Comparison of ENCODE assay signal across 33 cellular contexts in genomic region chr22:26348810-26349526, GRCh38.
"Had no signal": no experiment of that assay in that cellular context is flagged by ENCODE, and none has a peak within 500 bp of the region (broad histone marks: within the 10 kb centered on the region; RNA-seq: fewer than 3 reads in every experiment).

No MANE protein-coding gene starts in this region.

- DNase-seq: activated B cell treated with CpG ODN at 0.5 μM for 24 hours; activated CD4-positive, alpha-beta memory T cell treated with anti-CD3 and anti-CD28 coated beads for 36 hours; activated CD4-positive, alpha-beta T cell treated with anti-CD3 and anti-CD28 coated beads for 4 hours; activated CD4-positive, alpha-beta T cell treated with anti-CD3 and anti-CD28 coated beads, Interleukin-2, amount 10 ng/mL, durations not matched to agents 24 days and 14 days; activated CD4-positive, alpha-beta T cell treated with anti-CD3 and anti-CD28 coated beads, Interleukin-2, amount 50 U/mL, for 1 hour; activated CD4-positive, alpha-beta T cell treated with anti-CD3 and anti-CD28 coated beads, Interleukin-2, amount 50 U/mL, for 4 hours; activated CD4-positive, CD25-positive, alpha-beta regulatory T cell treated with anti-CD3 and anti-CD28 coated beads, Interleukin-2, amount 50 U/mL, for 72 hours; activated CD8-positive, alpha-beta memory T cell treated with anti-CD3 and anti-CD28 coated beads, Interleukin-2, amount 50 U/mL, for 4 hours; activated CD8-positive, alpha-beta T cell treated with anti-CD3 and anti-CD28 coated beads for 36 hours; activated effector memory CD4-positive, alpha-beta T cell treated with anti-CD3 and anti-CD28 coated beads, Interleukin-2, amount 50 U/mL, for 16 hours; activated gamma-delta T cell treated with Interleukin-2 at 50 U/mL for 16 hours; activated naive CD4-positive, alpha-beta T cell; activated naive CD4-positive, alpha-beta T cell treated with anti-CD3 and anti-CD28 coated beads for 36 hours; activated naive CD4-positive, alpha-beta T cell treated with anti-CD3 and anti-CD28 coated beads, Interleukin-2, amount 50 U/mL, for 16 hours; activated naive CD8-positive, alpha-beta T cell treated with anti-CD3 and anti-CD28 coated beads for 36 hours; activated T-cell treated with anti-CD3 and anti-CD28 coated beads for 4 hours; activated T-cell treated with anti-CD3 and anti-CD28 coated beads, Interleukin-2, amount 50 U/mL, for 1 hour; activated T-cell treated with anti-CD3 and anti-CD28 coated beads, Interleukin-2, amount 50 U/mL, for 4 hours; activated T-cell treated with anti-CD3 and anti-CD28 coated beads, Interleukin-2, amount 50 U/mL, for 72 hours; adrenal gland; amniotic stem cell; aorta; body of pancreas; brain microvascular endothelial cell; central memory CD4-positive, alpha-beta T cell; T-helper 2 cell; T-helper 9 cell had no signal

- H3K4me1 ChIP-seq: adrenal gland, body of pancreas, breast epithelium had no signal

- H3K27me3 ChIP-seq: adrenal gland, body of pancreas, brain microvascular endothelial cell had no signal

- H3K4me3 ChIP-seq: adrenal gland, body of pancreas, breast epithelium had no signal

- H3K27ac ChIP-seq: adrenal gland, body of pancreas, brain microvascular endothelial cell, breast epithelium, VCaP had no signal

- ATAC-seq: activated CD8-positive, alpha-beta T cell treated with anti-CD3 and anti-CD28 coated beads for 36 hours; activated naive CD4-positive, alpha-beta T cell treated with anti-CD3 and anti-CD28 coated beads, Interleukin-2, amount 50 U/mL, for 72 hours; activated T-cell treated with anti-CD3 and anti-CD28 coated beads, Interleukin-2, amount 50 U/mL, for 4 hours; activated T-cell treated with anti-CD3 and anti-CD28 coated beads, Interleukin-2, amount 50 U/mL, for 72 hours; activated T-helper 17 cell treated with anti-CD3 and anti-CD28 coated beads, Interleukin-2, amount 50 U/mL, for 72 hours; body of pancreas had no signal

- FAIRE-seq: astrocyte, TTC549 had no signal

- H3K36me3 ChIP-seq: adrenal gland, brain microvascular endothelial cell, breast epithelium had no signal

- H3K9me3 ChIP-seq: adrenal gland, body of pancreas, breast epithelium had no signal
